11 cellular contexts compared by ENCODE assay signal in genomic region chr17:32488604-32489180, GRCh38. TPM values are rescaled to one million over a fixed set of nuclear protein-coding genes. Genes with fewer than 3 reads are reported as not detected.
DNase-seq lines count a peak whose midpoint lies in the region; ATAC-seq and TF ChIP-seq lines count a peak whose summit lies in the region.
"Had no signal": no experiment of that assay in that cellular context is flagged by ENCODE, and none has a peak within 500 bp of the region (broad histone marks: within the 10 kb centered on the region; RNA-seq: fewer than 3 reads in every experiment).

No MANE protein-coding gene starts in this region.

- H3K9me3 Mint-ChIP-seq in T-cell = no peaks in the 10 kb centered on the region

- H3K36me3 ChIP-seq in SK-N-SH (replicated peaks in 1 of 2; ENCODE audit: control insufficient read depth in 1 of 2, insufficient read depth in 2 of 2, low read length in 1 of 2) = peaks cover 0 to 30% of the 10 kb centered on the region in 2 experiments
- H3K36me3 ChIP-seq in effector memory CD4-positive, alpha-beta T cell (ENCODE audit: control insufficient read depth, insufficient read depth, low read length) = no peaks in the 10 kb centered on the region
- peaks cover 37% of the 10 kb centered on the region for H3K36me3 ChIP-seq in neutrophil

- no peak overlapping the region; a peak in 1 of 4 replicates for H3K4me3 ChIP-seq in SK-N-SH (ENCODE audit: low read depth in 2 of 2, low read length in 1 of 2)
- peak overlapping the region; percentile 74 for H3K4me3 ChIP-seq in effector memory CD4-positive, alpha-beta T cell (ENCODE audit: insufficient read depth, low read depth, low read length, poor library complexity, severe bottlenecking)
- peak overlapping the region; percentile 73 to 94 for H3K4me3 ChIP-seq in neutrophil (ENCODE audit: low read depth in 1 of 2, low read length in 1 of 2)

- H3K27me3 ChIP-seq in SK-N-SH (ENCODE audit: insufficient read depth) (no peaks in the 10 kb centered on the region), neutrophil (peaks cover 3% of the 10 kb centered on the region)
- no peaks in the 10 kb centered on the region for H3K27me3 ChIP-seq in effector memory CD4-positive, alpha-beta T cell (replicated peaks; ENCODE audit: control insufficient read depth, insufficient read depth, low read length, poor library complexity, severe bottlenecking)

- no peak for TF ChIP-seq EP300 in SK-N-SH (IDR thresholded peaks at IDR 0.05; ENCODE audit: borderline replicate concordance in 1 of 2, low read depth in 1 of 2, low read length in 1 of 2)

- DNase-seq in SK-N-SH (no peak), T-cell (no peak), OCI-M1 (lab: John Stamatoyannopoulos, UW) (no peak), germinal center (ENCODE audit: low spot score) (no peak)
- no peak for DNase-seq in effector memory CD4-positive, alpha-beta T cell
- DNase-seq: NCI-H1048 had no signal

- POLR2A ChIA-PET in SK-N-SH (lab: Yijun Ruan, JAX) (interaction anchor here (0.6 to 2.6 kb wide), 2 partner anchors 20 to 44 kb away, joined by 4 to 9 read pairs; partner anchors contain the start of gene PSMD11), T-cell (lab: Charles Lee) (interaction anchor here in 1 of 2 donors (0.5 kb wide), 1 partner anchor 379 kb away, joined by 8 read pairs; no protein-coding TSS in a partner anchor)

- H4K20me1 ChIP-seq in SK-N-SH (ENCODE audit: insufficient read depth) = peaks cover 10% of the 10 kb centered on the region; the same call in 1 of the 2 replicates

- TF ChIP-seq RAD21 in SK-N-SH (IDR thresholded peaks at IDR 0.05; ENCODE audit: low read length) = no peak

- peaks cover 69 to 71% (median 71%) of the 10 kb centered on the region in 3 donors for H3K4me1 Mint-ChIP-seq in T-cell

- ATAC-seq in SK-N-SH treated with all-trans-retinoic acid at 6 μM for 48 hours (no peak), T-cell (replicated peaks in 1 of 4) (no peak), HG03139 (IDR thresholded peaks at IDR 0.05; ENCODE audit: unreplicated experiment) (no peak)
- ATAC-seq: activated CD4-positive, CD25-positive, alpha-beta regulatory T cell treated with anti-CD3 and anti-CD28 coated beads, Interleukin-2, amount 50 U/mL, for 24 hours had no signal

- H3K4me1 ChIP-seq in SK-N-SH (ENCODE audit: control insufficient read depth in 1 of 2, insufficient read depth in 2 of 2, low read depth in 1 of 2, low read length in 1 of 2) (peaks cover 0 to 54% of the 10 kb centered on the region in 2 experiments; a peak in 2 of 4 replicates), neutrophil (ENCODE audit: control insufficient read depth in 1 of 2, insufficient read depth in 1 of 2, low read depth in 1 of 2, low read length in 1 of 2) (peaks cover 74 to 75% of the 10 kb centered on the region in 2 experiments)
- H3K4me1 ChIP-seq in effector memory CD4-positive, alpha-beta T cell (ENCODE audit: control insufficient read depth, insufficient read depth, low read length, poor library complexity, severe bottlenecking) = peaks cover 34% of the 10 kb centered on the region

- no peak overlapping the region for H3K27ac ChIP-seq in SK-N-SH (ENCODE audit: low read depth in 2 of 2, low read length in 1 of 2)
- peak overlapping the region; percentile 31 for H3K27ac ChIP-seq in effector memory CD4-positive, alpha-beta T cell (ENCODE audit: insufficient read depth, low read length, poor library complexity, severe bottlenecking)
- peak overlapping the region; percentile 11 for H3K27ac ChIP-seq in neutrophil
- H3K27ac ChIP-seq: thoracic aorta had no signal

- peak overlapping the region; percentile 82 to 98 for H3K27ac Mint-ChIP-seq in T-cell

- peaks cover 12% of the 10 kb centered on the region for H3F3A ChIP-seq in SK-N-SH (replicated peaks; ENCODE audit: insufficient read depth)

- no peaks in the 10 kb centered on the region for H3K79me2 ChIP-seq in SK-N-SH (ENCODE audit: insufficient read depth)

- CTCF ChIA-PET in SK-N-SH (lab: Yijun Ruan, JAX) (interaction anchor here (0.7 to 11.0 kb wide), 4 partner anchors 27 to 170 kb away, joined by 3 to 102 read pairs (median 10); no protein-coding TSS in a partner anchor), T-cell (lab: Charles Lee) (interaction anchor here (0.6 to 0.8 kb wide), 3 partner anchors 28 to 45 kb away, joined by 3 to 4 read pairs (median 3); no protein-coding TSS in a partner anchor)

- 0 out of 2 replicates have a peak overlapping the region, but pooled peaks have one; percentile 89 for H3K4me2 ChIP-seq in SK-N-SH

- no peaks in the 10 kb centered on the region for H3K9me2 ChIP-seq in SK-N-SH

- 95% methylated on average over 11 of the region's 13 CpGs for WGBS in SK-N-SH (ENCODE audit: low lambda C conversion rate)

- no peaks in the 10 kb centered on the region for H3K27me3 Mint-ChIP-seq in T-cell

- H3K4me3 Mint-ChIP-seq in T-cell = peak overlapping the region; percentile 81 to 90 (median 87)

- no peak overlapping the region for H2AFZ ChIP-seq in SK-N-SH (ENCODE audit: low read depth)

- no peak overlapping the region for H3K9ac ChIP-seq in SK-N-SH

- TF ChIP-seq CTCF in SK-N-SH (IDR thresholded peaks at IDR 0.05) = no peak
- TF ChIP-seq CTCF in neutrophil (IDR thresholded peaks at IDR 0.05) = no peak

- peaks cover 25% of the 10 kb centered on the region for H3K36me3 Mint-ChIP-seq in T-cell

- H3K9me3 ChIP-seq in SK-N-SH (no peaks in the 10 kb centered on the region), neutrophil (no peaks in the 10 kb centered on the region)
- H3K9me3 ChIP-seq in effector memory CD4-positive, alpha-beta T cell (ENCODE audit: control insufficient read depth, low read length) = no peaks in the 10 kb centered on the region
- H3K9me3 ChIP-seq: thoracic aorta had no signal

TF ChIP-seq in SK-N-SH, 30 proteins besides CTCF, POLR2A, EP300 and RAD21:
- TF ChIP-seq USF1 (IDR thresholded peaks at IDR 0.05; ENCODE audit: borderline replicate concordance, low read depth) (no peak), TEAD4 (IDR thresholded peaks at IDR 0.05; ENCODE audit: borderline replicate concordance, insufficient read depth) (no peak), MAX (IDR thresholded peaks at IDR 0.05; ENCODE audit: low read depth) (no peak), RXRA (IDR thresholded peaks at IDR 0.05; ENCODE audit: borderline replicate concordance, low read depth) (no peak), RFX5 (IDR thresholded peaks at IDR 0.05; ENCODE audit: low read length) (no peak), POLR2AphosphoS5 (IDR thresholded peaks at IDR 0.05; ENCODE audit: low read depth, low read length) (no peak), RCOR1 (IDR thresholded peaks at IDR 0.05; ENCODE audit: low read length) (no peak)

TF ChIP-seq in SK-N-SH treated with all-trans-retinoic acid at 6 μM for 48 hours, 23 proteins besides CTCF, POLR2A, EP300 and RAD21:
- TF ChIP-seq PPARA (CRISPR knock-in tag; IDR thresholded peaks at IDR 0.05; ENCODE audit: borderline replicate concordance) (no peak), POU6F1 (CRISPR knock-in tag; IDR thresholded peaks at IDR 0.05; ENCODE audit: borderline replicate concordance, low read depth) (no peak), OSR1 (CRISPR knock-in tag; IDR thresholded peaks at IDR 0.05) (no peak), ZNF565 (CRISPR knock-in tag; conservative IDR thresholded peaks at IDR 0.05; ENCODE audit: low read depth) (no peak), ZFP3 (CRISPR knock-in tag; IDR thresholded peaks at IDR 0.05) (no peak), CSDC2 (CRISPR knock-in tag; IDR thresholded peaks at IDR 0.05) (no peak), CREB5 (CRISPR knock-in tag; IDR thresholded peaks at IDR 0.05; ENCODE audit: low read depth) (no peak), TOX (CRISPR knock-in tag; IDR thresholded peaks at IDR 0.05; ENCODE audit: borderline replicate concordance) (no peak), ZNF70 (CRISPR knock-in tag; IDR thresholded peaks at IDR 0.05) (no peak), SNAI2 (CRISPR knock-in tag; IDR thresholded peaks at IDR 0.05) (no peak), ARNTL (CRISPR knock-in tag; IDR thresholded peaks at IDR 0.05; ENCODE audit: borderline replicate concordance, low read depth) (no peak)

RNA-seq across cellular contexts. Expression of gene CDK5R1, which starts 1.9 kb away (rescaled TPM):
- polyA plus RNA-seq in SK-N-SH (2012; rRNA removed) = 1.0 and 1.4 TPM in 2 replicates
- polyA plus RNA-seq in SK-N-SH (2012; cell fraction: cytosol; rRNA removed) = 1.3 and 2.0 TPM in 2 replicates
- 2.4 and 2.9 TPM in 2 replicates for polyA plus RNA-seq in SK-N-SH (2012; cell fraction: nucleus; rRNA removed)
- total RNA-seq in T-cell = 10 to 100 TPM in 3 of 5 donors, 1 to 10 TPM in 2; 8.1 to 23.8 (median 14.7) TPM

RNA-seq across cellular contexts. Expression of gene PSMD11, which starts 44.4 kb away (rescaled TPM):
- 63.1 and 81.9 TPM in 2 replicates for polyA plus RNA-seq in SK-N-SH (2012; rRNA removed)
- 55.5 and 60.2 TPM in 2 replicates for polyA plus RNA-seq in SK-N-SH (2012; cell fraction: cytosol; rRNA removed)
- polyA plus RNA-seq in SK-N-SH (2012; cell fraction: nucleus; rRNA removed) = 53.6 and 83.8 TPM in 2 replicates
- total RNA-seq in T-cell = 10 to 100 TPM; 56.3 to 72.8 (median 62.9) TPM

Comparison
In these comparisons a context has a peak if more than half of its experiments do, and no peak if none do; other contexts are left out.
1. H3K27ac ChIP-seq: peak in effector memory CD4-positive, alpha-beta T cell (single experiment) and neutrophil (single experiment); none in SK-N-SH (0 of 2).
2. H3K4me3 ChIP-seq: peak in effector memory CD4-positive, alpha-beta T cell (single experiment) and neutrophil (2 of 2); none in SK-N-SH (0 of 2).